Comparison of ENCODE assay signal across 8 cellular contexts in the genomic region with DNA sequence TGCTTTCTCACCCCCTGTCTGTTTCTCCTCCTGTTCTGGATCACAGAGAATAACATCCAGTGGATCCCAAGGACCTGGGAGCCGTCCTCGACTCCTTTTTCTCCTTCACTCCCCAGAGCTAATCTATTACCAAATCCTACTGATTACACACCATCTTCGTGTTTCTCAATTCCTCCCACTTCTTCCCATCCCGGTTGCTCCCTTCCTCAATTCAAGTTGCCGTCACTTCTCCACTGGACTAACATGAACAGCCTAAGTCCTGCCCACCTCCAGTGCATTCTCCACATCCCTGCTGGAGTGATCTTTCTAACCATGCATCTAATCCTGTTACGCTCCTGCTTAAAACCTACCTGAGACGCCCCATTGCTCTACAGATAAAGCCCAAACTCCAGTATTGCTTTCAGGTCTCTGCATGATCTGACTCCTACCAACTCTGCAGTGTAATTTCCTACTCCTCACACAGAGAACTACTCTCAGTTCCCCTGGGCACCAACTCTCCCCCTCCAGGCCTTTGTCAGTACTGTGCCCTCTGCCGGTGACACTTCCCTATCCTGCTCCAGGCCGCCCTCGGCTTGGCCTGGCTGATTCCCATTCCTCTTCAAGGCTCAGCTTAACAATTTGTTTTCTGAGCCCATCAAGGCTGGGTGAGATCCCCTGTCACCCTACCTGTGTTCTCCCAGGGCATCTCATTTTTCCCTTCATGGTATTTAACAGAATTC. TPM values are rescaled to one million over a fixed set of nuclear protein-coding genes. Genes with fewer than 3 reads are reported as not detected.
DNase-seq lines count a peak whose midpoint lies in the region; ATAC-seq and TF ChIP-seq lines count a peak whose summit lies in the region.

No MANE protein-coding gene starts in this region.

- no peaks in the 10 kb centered on the region for H3K36me3 ChIP-seq in esophagus squamous epithelium
- no peaks in the 10 kb centered on the region for H3K36me3 ChIP-seq in CD4-positive, alpha-beta memory T cell (ENCODE audit: insufficient read depth, low read length)

- intact Hi-C loops in CD14-positive monocyte (cut with micrococcal nuclease) (loop anchor here in 1 of 2 donors (2.0 kb wide), 1 partner anchor 62 kb away; no protein-coding TSS in a partner anchor), esophagus squamous epithelium (cut with DNase I) (no loop called here)
- intact Hi-C loops in CD4-positive, alpha-beta memory T cell (cut with micrococcal nuclease), result no loop called here

- no peaks in the 10 kb centered on the region for H3K27me3 ChIP-seq in esophagus squamous epithelium
- no peaks in the 10 kb centered on the region for H3K27me3 ChIP-seq in CD4-positive, alpha-beta memory T cell (ENCODE audit: insufficient read depth, low read length)

- peak overlapping the region; percentile 54 to 84 for H3K4me3 Mint-ChIP-seq in CD14-positive monocyte
- no peak overlapping the region for H3K4me3 Mint-ChIP-seq in osteocyte (ENCODE audit: unreplicated experiment)
- peak overlapping the region in 4 of 8 donors; percentile 26 to 64 (median 39) for H3K4me3 Mint-ChIP-seq in CD4-positive, alpha-beta memory T cell

- H3K9me3 Mint-ChIP-seq in CD14-positive monocyte, result peaks cover 0 to 2% (median 0%) of the 10 kb centered on the region in 7 donors
- H3K9me3 Mint-ChIP-seq in osteocyte (ENCODE audit: unreplicated experiment), result no peaks in the 10 kb centered on the region
- peaks cover 0 to 42% (median 19%) of the 10 kb centered on the region in 8 donors for H3K9me3 Mint-ChIP-seq in CD4-positive, alpha-beta memory T cell

- peaks cover 0 to 5% of the 10 kb centered on the region in 2 donors for H3K36me3 Mint-ChIP-seq in CD14-positive monocyte
- H3K36me3 Mint-ChIP-seq in osteocyte (ENCODE audit: unreplicated experiment), result no peaks in the 10 kb centered on the region
- no peaks in the 10 kb centered on the region for H3K36me3 Mint-ChIP-seq in CD4-positive, alpha-beta memory T cell

- DNase-seq in CD14-positive monocyte (ENCODE audit: low spot score) (peak; percentile 75), RKO (ENCODE audit: low spot score) (peak; percentile 37), esophagus squamous epithelium (lab: John Stamatoyannopoulos, UW) (no peak), osteocyte (ENCODE audit: extremely low spot score, unreplicated experiment) (no peak), COR-L47 (lab: John Stamatoyannopoulos, UW) (no peak)
- DNase-seq in CD4-positive, alpha-beta memory T cell, result no peak

- peaks cover 0 to 33% (median 0%) of the 10 kb centered on the region in 3 donors for H3K4me1 ChIP-seq in esophagus squamous epithelium
- H3K4me1 ChIP-seq in CD4-positive, alpha-beta memory T cell (ENCODE audit: insufficient read depth, low read length), result peaks cover 42% of the 10 kb centered on the region

- no peak overlapping the region for H3K4me3 ChIP-seq in esophagus squamous epithelium
- H3K4me3 ChIP-seq in CD4-positive, alpha-beta memory T cell (ENCODE audit: low read length in 2 of 2), result no peak overlapping the region

- peak; percentile 77 for ATAC-seq in GM19043 (IDR thresholded peaks at IDR 0.05; ENCODE audit: low read depth, unreplicated experiment)
- peak; percentile 83 for ATAC-seq in HG03175 (IDR thresholded peaks at IDR 0.05; ENCODE audit: unreplicated experiment)

- H3K27me3 Mint-ChIP-seq in CD14-positive monocyte (ENCODE audit: low read depth in 3 of 3) (peaks cover 0 to 4% (median 3%) of the 10 kb centered on the region in 3 donors), osteocyte (ENCODE audit: unreplicated experiment) (peaks cover 8% of the 10 kb centered on the region)
- no peaks in the 10 kb centered on the region for H3K27me3 Mint-ChIP-seq in CD4-positive, alpha-beta memory T cell

- H3K27ac Mint-ChIP-seq in CD14-positive monocyte (peak overlapping the region; percentile 52 to 96 (median 82)), osteocyte (ENCODE audit: unreplicated experiment) (no peak overlapping the region)
- H3K27ac Mint-ChIP-seq in CD4-positive, alpha-beta memory T cell, result peak overlapping the region in 2 of 7 donors; percentile 36 to 44

- peak; percentile 71 for TF ChIP-seq CTCF in CD14-positive monocyte (IDR thresholded peaks at IDR 0.05)
- TF ChIP-seq CTCF in esophagus squamous epithelium (IDR thresholded peaks at IDR 0.05), result peak in 5 of 6 experiments; percentile 14 to 38 (median 24)
- peak; percentile 40 for TF ChIP-seq CTCF in osteocyte (IDR thresholded peaks at IDR 0.05)

- no peaks in the 10 kb centered on the region for H3K9me3 ChIP-seq in esophagus squamous epithelium
- H3K9me3 ChIP-seq in CD4-positive, alpha-beta memory T cell (ENCODE audit: control insufficient read depth in 1 of 2, low read length in 2 of 2), result no peaks in the 10 kb centered on the region

- H3K4me1 Mint-ChIP-seq in CD14-positive monocyte (peaks cover 77% of the 10 kb centered on the region), osteocyte (ENCODE audit: unreplicated experiment) (peaks cover 13% of the 10 kb centered on the region)
- peaks cover 35 to 55% (median 45%) of the 10 kb centered on the region in 4 donors for H3K4me1 Mint-ChIP-seq in CD4-positive, alpha-beta memory T cell

- TF ChIP-seq POLR2A in esophagus squamous epithelium (IDR thresholded peaks at IDR 0.05), result no peak

- CTCF ChIA-PET in CD4-positive, alpha-beta memory T cell (lab: Charles Lee; ENCODE audit: partially characterized antibody), result interaction anchor here (0.9 kb wide), 1 partner anchor 30 kb away, joined by 3 read pairs; no protein-coding TSS in a partner anchor

- POLR2A ChIA-PET in CD4-positive, alpha-beta memory T cell (lab: Charles Lee; ENCODE audit: partially characterized antibody), result no interaction called here

- WGBS in esophagus squamous epithelium, 2 donors, result 70 to 80% methylated on average over 10 of the region's 10 CpGs

- H3K27ac ChIP-seq in esophagus squamous epithelium, result no peak overlapping the region
- H3K27ac ChIP-seq in CD4-positive, alpha-beta memory T cell (ENCODE audit: low read depth, low read length), result no peak overlapping the region

RNA-seq across cellular contexts. Expression of a gene that starts 2.4 kb away (rescaled TPM):
- polyA plus RNA-seq in CD14-positive monocyte, result 1 to 10 TPM; 2.6 to 5.7 TPM
- total RNA-seq in esophagus squamous epithelium (1 to 10 TPM in 2 of 4 donors, under 1 TPM in 2; 0.49 to 9.0 (median 3.1) TPM), osteocyte (not detected in 2 replicates)
- 1 to 10 TPM; 2.0 TPM for total RNA-seq in CD4-positive, alpha-beta memory T cell
- polyA plus RNA-seq in CD4-positive, alpha-beta memory T cell, result not detected

RNA-seq across cellular contexts. Expression of a gene that starts 26.9 kb away (rescaled TPM):
- under 1 TPM; 0.15 to 0.17 TPM for polyA plus RNA-seq in CD14-positive monocyte
- total RNA-seq in esophagus squamous epithelium (under 1 TPM in 1 of 4 donors, not detected in 3; 0.76 TPM), osteocyte (not detected in 2 replicates)
- under 1 TPM; 0.41 to 0.55 TPM for total RNA-seq in CD4-positive, alpha-beta memory T cell
- polyA plus RNA-seq in CD4-positive, alpha-beta memory T cell, result under 1 TPM; 0.20 to 0.78 TPM

RNA-seq across cellular contexts. Expression of a gene that starts 33.4 kb away (rescaled TPM):
- not detected for polyA plus RNA-seq in CD14-positive monocyte
- total RNA-seq in esophagus squamous epithelium (1 to 10 TPM in 3 of 4 donors, under 1 TPM in 1; 0.38 to 7.8 (median 1.8) TPM), osteocyte (not detected in 2 replicates)
- not detected for total RNA-seq in CD4-positive, alpha-beta memory T cell
- polyA plus RNA-seq in CD4-positive, alpha-beta memory T cell, result not detected

RNA-seq across cellular contexts. Expression of a gene that starts 48.3 kb away (rescaled TPM):
- 100 to 1,000 TPM in 1 of 2 donors, 10 to 100 TPM in 1; 97.8 to 136 TPM for polyA plus RNA-seq in CD14-positive monocyte
- 100 to 1,000 TPM in 1 of 4 donors, 10 to 100 TPM in 3; 65.2 to 103 (median 91.3) TPM for total RNA-seq in esophagus squamous epithelium
- 10.5 and 16.5 TPM in 2 replicates for total RNA-seq in osteocyte
- 10 to 100 TPM; 14.5 to 15.7 TPM for total RNA-seq in CD4-positive, alpha-beta memory T cell
- polyA plus RNA-seq in CD4-positive, alpha-beta memory T cell, result 10 to 100 TPM; 44.8 to 73.8 TPM

Comparison
In these comparisons a context has a peak if more than half of its experiments do, and no peak if none do; other contexts are left out.
1. DNase-seq: peak in CD14-positive monocyte (single experiment) and RKO (single experiment); none in esophagus squamous epithelium (single experiment), osteocyte (single experiment), COR-L47 (single experiment) and CD4-positive, alpha-beta memory T cell (0 of 5).
2. Peak in every context shown above with its lines, with median percentiles within 50 percentile points of each other: CTCF ChIP-seq.